ENCODE assay signal across 1 cellular context in the genomic region with DNA sequence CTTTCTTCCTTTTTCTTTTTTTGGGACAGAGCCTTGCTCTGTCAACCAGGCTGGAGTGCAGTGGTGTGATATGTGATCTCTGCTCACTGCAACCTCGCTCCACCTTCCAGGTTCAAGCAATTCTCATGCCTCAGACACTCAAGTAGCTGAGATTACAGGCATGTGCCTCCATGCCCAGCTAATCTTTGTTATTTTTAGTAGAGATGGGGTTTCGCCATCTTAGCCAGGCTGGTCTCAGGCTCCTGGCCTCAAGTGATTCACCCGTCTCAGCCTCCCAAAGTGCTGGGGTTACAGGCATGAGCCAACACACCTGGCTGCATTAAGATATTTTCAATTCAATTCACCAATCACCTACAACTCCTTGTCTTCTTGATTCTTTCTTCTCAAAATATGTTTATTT.
TF ChIP-seq lines count a peak whose summit lies in the region.

No MANE protein-coding gene starts in this region.

TF ChIP-seq in H1, 55 proteins besides CTCF, POLR2A, EP300 and RAD21:
- TF ChIP-seq SIX5 (IDR thresholded peaks at IDR 0.05; ENCODE audit: low read depth, low read length) (no peak), JUND (IDR thresholded peaks at IDR 0.05; ENCODE audit: low read length) (no peak), YY1 (IDR thresholded peaks at IDR 0.05; ENCODE audit: low read depth, low read length) (no peak), CHD2 (IDR thresholded peaks at IDR 0.05; ENCODE audit: low read length) (no peak), SIRT6 (IDR thresholded peaks at IDR 0.05; ENCODE audit: low read length) (no peak), RNF2 (IDR thresholded peaks at IDR 0.05; ENCODE audit: borderline replicate concordance, low read depth, low read length, missing control alignments, poor library complexity, severe bottlenecking) (no peak), CREB1 (IDR thresholded peaks at IDR 0.05) (no peak), CBX8 (IDR thresholded peaks at IDR 0.05; ENCODE audit: borderline replicate concordance, low read depth, low read length) (no peak), ATF2 (IDR thresholded peaks at IDR 0.05; ENCODE audit: low read length) (no peak), NANOG (IDR thresholded peaks at IDR 0.05; ENCODE audit: insufficient read depth, low read depth, low read length, poor library complexity, severe bottlenecking) (no peak), TAF1 (IDR thresholded peaks at IDR 0.05; ENCODE audit: low read depth, low read length) (no peak), CTBP2 (IDR thresholded peaks at IDR 0.05; ENCODE audit: borderline replicate concordance, insufficient read depth, insufficient read length, low read length) (no peak), MAFK (IDR thresholded peaks at IDR 0.05; ENCODE audit: low read depth, low read length) (no peak), PHF8 (conservative IDR thresholded peaks at IDR 0.05; ENCODE audit: low read depth, low read length) (no peak)
- TF ChIP-seq, protein P1, sequence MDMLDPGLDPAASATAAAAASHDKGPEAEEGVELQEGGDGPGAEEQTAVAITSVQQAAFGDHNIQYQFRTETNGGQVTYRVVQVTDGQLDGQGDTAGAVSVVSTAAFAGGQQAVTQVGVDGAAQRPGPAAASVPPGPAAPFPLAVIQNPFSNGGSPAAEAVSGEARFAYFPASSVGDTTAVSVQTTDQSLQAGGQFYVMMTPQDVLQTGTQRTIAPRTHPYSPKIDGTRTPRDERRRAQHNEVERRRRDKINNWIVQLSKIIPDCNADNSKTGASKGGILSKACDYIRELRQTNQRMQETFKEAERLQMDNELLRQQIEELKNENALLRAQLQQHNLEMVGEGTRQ (IDR thresholded peaks at IDR 0.05; ENCODE audit: low read length): no peak
- TF ChIP-seq, protein P2, sequence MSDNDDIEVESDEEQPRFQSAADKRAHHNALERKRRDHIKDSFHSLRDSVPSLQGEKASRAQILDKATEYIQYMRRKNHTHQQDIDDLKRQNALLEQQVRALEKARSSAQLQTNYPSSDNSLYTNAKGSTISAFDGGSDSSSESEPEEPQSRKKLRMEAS (IDR thresholded peaks at IDR 0.05): no peak
